Comparison of ENCODE assay signal across 8 cellular contexts in genomic region chr14:104690861-104691455, GRCh38. TPM values are rescaled to one million over a fixed set of nuclear protein-coding genes. Genes with fewer than 3 reads are reported as not detected.
DNase-seq lines count a peak whose midpoint lies in the region; ATAC-seq and TF ChIP-seq lines count a peak whose summit lies in the region.

No MANE protein-coding gene starts in this region.

- ATAC-seq in GM18511 (IDR thresholded peaks at IDR 0.05; ENCODE audit: unreplicated experiment) (no peak), HG03095 (IDR thresholded peaks at IDR 0.05; ENCODE audit: unreplicated experiment) (no peak), GM21447 (IDR thresholded peaks at IDR 0.05; ENCODE audit: unreplicated experiment) (no peak)

- no peaks in the 10 kb centered on the region for H3K27me3 Mint-ChIP-seq in mesothelial cell of epicardium (ENCODE audit: low read depth)

- H3K4me3 Mint-ChIP-seq in mesothelial cell of epicardium: peak overlapping the region; percentile 66

- H3K36me3 ChIP-seq in ACC112 (ENCODE audit: insufficient read depth, low read length) (peaks cover 2% of the 10 kb centered on the region; the same call in 1 of the 2 replicates), HUES64 (ENCODE audit: insufficient read depth, low read length) (peaks cover 6% of the 10 kb centered on the region; the same call in 1 of the 2 replicates), mammary epithelial cell (ENCODE audit: insufficient read depth, low read length) (peaks cover 4% of the 10 kb centered on the region)

- in situ Hi-C loops in mammary epithelial cell (cut with MboI; ENCODE audit: low sequenced_read_pairs in 2 of 2): no loop called here

- peaks cover 9% of the 10 kb centered on the region for H4K20me1 ChIP-seq in mammary epithelial cell (ENCODE audit: insufficient read depth, low read length)

- H3K9ac ChIP-seq in HUES64 (ENCODE audit: low read depth, low read length): no peak overlapping the region
- H3K9ac ChIP-seq in mammary epithelial cell (ENCODE audit: insufficient read depth, low read length): no peak overlapping the region

- H3K4me3 ChIP-seq in ACC112 (ENCODE audit: low read depth, low read length) (peak overlapping the region; percentile 100), HUES64 (ENCODE audit: low read length) (peak overlapping the region; percentile 80; the same call in 1 of the 2 replicates), mammary epithelial cell (replicated peaks in 1 of 3; ENCODE audit: insufficient read depth in 1 of 3, low read depth in 2 of 3, low read length in 3 of 3) (peak overlapping the region; percentile 71 to 98 (median 89))

- H3K79me2 ChIP-seq in ACC112 (ENCODE audit: control insufficient read depth, insufficient read depth, low read length, unreplicated experiment) (peaks cover 65% of the 10 kb centered on the region), mammary epithelial cell (ENCODE audit: insufficient read depth, low read length) (peaks cover 65% of the 10 kb centered on the region)

- no peaks in the 10 kb centered on the region for H3K9me3 Mint-ChIP-seq in mesothelial cell of epicardium

- peak overlapping the region; percentile 98 for H3K4me2 ChIP-seq in mammary epithelial cell (ENCODE audit: insufficient read depth, low read depth, low read length)

- peaks cover 2% of the 10 kb centered on the region for H3K36me3 Mint-ChIP-seq in mesothelial cell of epicardium

- BruUV-seq in mammary epithelial cell (replicated peaks; lab: Mats Ljungman, UMichigan): no TSS peak

- dilution Hi-C loops in mammary epithelial cell (cut with HindIII; ENCODE audit: low sequenced_read_pairs): no loop called here

- intact Hi-C loops in mammary epithelial cell (cut with micrococcal nuclease): no loop called here

- H3K27ac ChIP-seq in ACC112 (ENCODE audit: low read depth, low read length): peak overlapping the region; percentile 70; the same call in 1 of the 2 replicates
- H3K27ac ChIP-seq in HUES64 (ENCODE audit: low read depth, low read length): no peak overlapping the region
- H3K27ac ChIP-seq in mammary epithelial cell (ENCODE audit: insufficient read depth, low read depth, low read length): peak overlapping the region; percentile 61

- CTCF ChIA-PET in mammary epithelial cell (lab: Charles Lee; ENCODE audit: low non-redundant PET): no interaction called here

- H3K9me3 ChIP-seq in HUES64 (ENCODE audit: insufficient read depth, low read depth, low read length): no peaks in the 10 kb centered on the region
- no peaks in the 10 kb centered on the region for H3K9me3 ChIP-seq in mammary epithelial cell (replicated peaks; ENCODE audit: insufficient read depth, low read length)

- TF ChIP-seq CTCF in mammary epithelial cell (conservative IDR thresholded peaks at IDR 0.05 in 1 of 2, IDR thresholded peaks at IDR 0.05 in 1 of 2; ENCODE audit: extremely low read depth in 1 of 2, insufficient read depth in 1 of 2, low read depth in 1 of 2, low read length in 2 of 2): no peak
- no peak for TF ChIP-seq CTCF in mesothelial cell of epicardium (IDR thresholded peaks at IDR 0.05; ENCODE audit: unreplicated experiment)

- no peak for DNase-seq in mammary epithelial cell
- DNase-seq in mesothelial cell of epicardium (ENCODE audit: low spot score in 2 of 2, unreplicated experiment in 2 of 2): no peak
- DNase-seq in superior temporal gyrus (ENCODE audit: extremely low spot score): no peak

- no peak overlapping the region for H3K27ac Mint-ChIP-seq in mesothelial cell of epicardium

- 85% methylated on average over 16 of the region's 16 CpGs for WGBS in HUES64
- 63% methylated on average over 12 of the region's 16 CpGs for WGBS in mammary epithelial cell (ENCODE audit: low coverage, missing lambda C conversion rate)

- H3K4me1 ChIP-seq in ACC112 (ENCODE audit: control insufficient read depth, insufficient read depth, low read length, unreplicated experiment): peaks cover 56% of the 10 kb centered on the region
- peaks cover 26% of the 10 kb centered on the region for H3K4me1 ChIP-seq in HUES64 (ENCODE audit: insufficient read depth, low read length)
- peaks cover 86% of the 10 kb centered on the region for H3K4me1 ChIP-seq in mammary epithelial cell (ENCODE audit: insufficient read depth, low read length)

- H3K4me1 Mint-ChIP-seq in mesothelial cell of epicardium: peaks cover 38% of the 10 kb centered on the region

- H2AFZ ChIP-seq in ACC112 (ENCODE audit: low read length, unreplicated experiment): no peak overlapping the region
- H2AFZ ChIP-seq in mammary epithelial cell (ENCODE audit: low read depth, low read length): no peak overlapping the region

- no peaks in the 10 kb centered on the region for H3K27me3 ChIP-seq in ACC112 (ENCODE audit: insufficient read depth, low read length)
- H3K27me3 ChIP-seq in HUES64 (ENCODE audit: insufficient read depth, low read length): no peaks in the 10 kb centered on the region
- no peaks in the 10 kb centered on the region for H3K27me3 ChIP-seq in mammary epithelial cell (ENCODE audit: insufficient read depth, low read length)

RNA-seq across cellular contexts. Expression of gene INF2, which starts 1.5 kb away (rescaled TPM):
- polyA plus RNA-seq in HUES64 (2013, experiment 1 of 2): 37.2 TPM
- polyA plus RNA-seq in HUES64 (2013, experiment 2 of 2): 32.2 TPM
- total RNA-seq in mammary epithelial cell (100 to 1,000 TPM in 1 of 2 donors, 10 to 100 TPM in 1; 65.7 to 125 TPM), mesothelial cell of epicardium (90.2 to 92.8 TPM (median 92.5 TPM) in 3 replicates)
- 64.5 TPM for polyA plus RNA-seq in mammary epithelial cell
- 52.1 TPM for polyA minus RNA-seq in mammary epithelial cell

RNA-seq across cellular contexts. Expression of gene ADSS1, which starts 33.1 kb away (rescaled TPM):
- polyA plus RNA-seq in HUES64 (2013, experiment 1 of 2): 5.6 TPM
- 9.2 TPM for polyA plus RNA-seq in HUES64 (2013, experiment 2 of 2)
- total RNA-seq in mammary epithelial cell: 1 to 10 TPM; 1.5 to 3.8 TPM
- polyA plus RNA-seq in mammary epithelial cell: 0.56 TPM
- not detected for polyA minus RNA-seq in mammary epithelial cell
- 14.1 to 17.1 TPM (median 14.4 TPM) in 3 replicates for total RNA-seq in mesothelial cell of epicardium
